Comparison of ENCODE assay signal across 8 cellular contexts in the genomic region with DNA sequence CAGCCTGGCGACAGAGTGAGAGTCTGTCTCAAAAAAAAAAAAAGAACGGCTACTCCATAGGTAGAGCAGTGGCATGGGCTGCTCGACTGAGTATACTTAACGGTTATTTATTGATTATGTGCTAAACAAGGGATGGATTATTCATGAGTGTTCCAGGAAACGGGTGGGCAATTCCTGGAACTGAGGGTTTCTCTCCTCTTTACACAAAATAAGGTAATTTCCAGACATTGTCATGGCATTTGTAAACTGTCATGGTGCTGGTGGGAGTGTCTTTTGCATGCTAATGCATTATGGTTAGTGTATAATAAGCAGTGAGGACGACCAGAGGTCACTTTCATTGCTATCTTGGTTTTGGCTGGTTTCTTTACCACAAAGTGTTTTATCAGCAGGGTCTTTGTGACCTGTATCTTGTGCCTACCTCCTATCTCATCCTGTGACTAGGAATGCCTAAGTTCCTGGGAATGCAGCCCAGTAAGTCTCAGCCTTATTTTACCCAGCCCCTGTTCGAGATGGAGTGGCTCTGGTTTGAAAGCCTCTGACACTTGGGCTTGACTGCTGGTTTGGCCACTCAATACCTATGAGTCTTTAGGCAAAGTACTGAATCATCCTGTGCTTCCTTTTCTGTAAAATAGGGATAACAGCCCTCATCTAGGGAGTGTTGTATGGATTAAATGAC. TPM values are rescaled to one million over a fixed set of nuclear protein-coding genes. Genes with fewer than 3 reads are reported as not detected.
DNase-seq lines count a peak whose midpoint lies in the region; ATAC-seq, FAIRE-seq and TF ChIP-seq lines count a peak whose summit lies in the region.

No MANE protein-coding gene starts in this region.

- no peak overlapping the region for H3K27ac ChIP-seq in H1 (ENCODE audit: low read depth, low read length)

- WGBS in H1 (ENCODE audit: extremely low coverage in 1 of 2, insufficient coverage in 1 of 2, insufficient read length in 1 of 2, insufficient replicate concordance in 2 of 2, low coverage in 1 of 2, low lambda C conversion rate in 2 of 2, missing lambda C conversion rate in 1 of 2), 2 experiments = 69% methylated on average over 6 of the region's 7 CpGs; no CpG with 5 or more reads in 1 of the 2 experiments

- H3K23ac ChIP-seq in H1 (ENCODE audit: insufficient read length) = no peak overlapping the region

- peaks cover 0 to 15% of the 10 kb centered on the region in 2 experiments; a peak in 1 of 4 replicates for H3K79me2 ChIP-seq in H1 (ENCODE audit: control insufficient read depth in 1 of 2, insufficient read depth in 2 of 2, low read length in 2 of 2)

- H2BK120ac ChIP-seq in H1 (replicated peaks; ENCODE audit: low read depth, low read length) = peak overlapping the region; percentile 12

- H3K27me3 ChIP-seq in GM06990 (replicated peaks; ENCODE audit: control insufficient read depth, insufficient read depth, low read length) = no peaks in the 10 kb centered on the region
- no peaks in the 10 kb centered on the region for H3K27me3 ChIP-seq in H1 (replicated peaks in 1 of 4; ENCODE audit: control insufficient read depth in 3 of 4, extremely low read depth in 1 of 4, insufficient read depth in 3 of 4, low read length in 3 of 4)

- TF ChIP-seq POLR2A in H1 (IDR thresholded peaks at IDR 0.05; ENCODE audit: control extremely low read depth in 1 of 2, low read depth in 2 of 2, low read length in 2 of 2) = no peak

- no peaks in the 10 kb centered on the region for H3K9me3 ChIP-seq in H1 (ENCODE audit: insufficient read depth in 2 of 2, low read depth in 1 of 2, low read length in 1 of 2)

- H3K56ac ChIP-seq in H1 (replicated peaks; ENCODE audit: insufficient read length, low read depth, low read length) = no peak overlapping the region

- peak overlapping the region; percentile 68 for H4K91ac ChIP-seq in H1 (replicated peaks; ENCODE audit: insufficient read length, low read length)

- no peak overlapping the region for H2AFZ ChIP-seq in H1 (ENCODE audit: low read length)

- H2AK5ac ChIP-seq in H1 (ENCODE audit: low read depth, low read length) = peak overlapping the region; percentile 84; the same call in 1 of the 2 replicates

- peak overlapping the region; percentile 65 for H3K18ac ChIP-seq in H1 (ENCODE audit: extremely low read depth, low read length)

- H3K9ac ChIP-seq in H1 (replicated peaks in 1 of 4; ENCODE audit: extremely low read depth in 1 of 4, low read depth in 3 of 4, low read length in 3 of 4) = no peak overlapping the region

- TF ChIP-seq EP300 in H1 (IDR thresholded peaks at IDR 0.05; ENCODE audit: borderline replicate concordance in 1 of 2, low read depth in 2 of 2, low read length in 2 of 2) = no peak

- no peak for FAIRE-seq in H1 (lab: Jason Lieb, UNC)

- no peak for DNase-seq in GM06990 (ENCODE audit: extremely low read depth, insufficient read length)
- DNase-seq in activated CD4-positive, alpha-beta T cell treated with anti-CD3 and anti-CD28 coated beads for 48 hours = peak; percentile 61
- no peak for DNase-seq in H1 (ENCODE audit: low read depth in 1 of 2, low spot score in 2 of 2)
- peak; percentile 46 to 48 for DNase-seq in stimulated activated CD4-positive, alpha-beta T cell treated with anti-CD3 and anti-CD28 coated beads, Interleukin-2, amount 100 ng/mL, for 24 hours
- no peak for DNase-seq in NCI-H1092 treated with DMSO at 0.1 percent for 48 hours (lab: John Stamatoyannopoulos, UW)
- no peak for DNase-seq in SIG-M5 (lab: John Stamatoyannopoulos, UW)
- no peak for DNase-seq in GDM1 (lab: John Stamatoyannopoulos, UW)

- no peak for TF ChIP-seq CTCF in GM06990 (IDR thresholded peaks at IDR 0.05; ENCODE audit: insufficient read depth, low read length, poor library complexity, severe bottlenecking)
- no peak for TF ChIP-seq CTCF in H1 (IDR thresholded peaks at IDR 0.05; ENCODE audit: control extremely low read depth in 1 of 3, insufficient read depth in 1 of 3, low read depth in 1 of 3, low read length in 3 of 3)

- peak overlapping the region; percentile 49 for H2BK20ac ChIP-seq in H1 (ENCODE audit: low read length)

- H2BK12ac ChIP-seq in H1 (ENCODE audit: low read depth, low read length) = peak overlapping the region; percentile 68; the same call in 1 of the 2 replicates

- peak overlapping the region; percentile 22 to 23; a peak in 3 of 4 replicates for H3K4me2 ChIP-seq in H1 (ENCODE audit: insufficient read depth in 1 of 2, low read depth in 2 of 2, low read length in 2 of 2)

- H3K4me1 ChIP-seq in H1 (replicated peaks in 1 of 4; ENCODE audit: control insufficient read depth in 3 of 4, insufficient read depth in 4 of 4, low read length in 3 of 4) = peaks cover 12 to 32% (median 19%) of the 10 kb centered on the region in 4 experiments

- H4K5ac ChIP-seq in H1 (ENCODE audit: insufficient read length, low read depth, low read length) = peak overlapping the region; percentile 1

- H3K36me3 ChIP-seq in GM06990 (ENCODE audit: control insufficient read depth, insufficient read depth, low read length) (peaks cover 4% of the 10 kb centered on the region), H1 (ENCODE audit: control insufficient read depth in 2 of 4, insufficient read depth in 4 of 4, low read length in 3 of 4) (peaks cover 0 to 7% (median 0%) of the 10 kb centered on the region in 4 experiments; a peak in 1 of 8 replicates)

- H3K14ac ChIP-seq in H1 (ENCODE audit: insufficient read length) = no peak overlapping the region

- H2BK5ac ChIP-seq in H1 (ENCODE audit: low read depth, low read length) = peak overlapping the region; percentile 86; the same call in 1 of the 2 replicates

- H3K4ac ChIP-seq in H1 (replicated peaks; ENCODE audit: insufficient read length, low read depth, low read length) = no peak overlapping the region

- H4K20me1 ChIP-seq in H1 (replicated peaks in 1 of 2; ENCODE audit: control insufficient read depth in 1 of 2, insufficient read depth in 2 of 2, low read length in 2 of 2) = no peaks in the 10 kb centered on the region

- H2BK15ac ChIP-seq in H1 (ENCODE audit: low read length) = no peak overlapping the region

- ATAC-seq in GM19463 (IDR thresholded peaks at IDR 0.05; ENCODE audit: unreplicated experiment) = no peak

- H3K79me1 ChIP-seq in H1 (ENCODE audit: low read depth, low read length) = no peaks in the 10 kb centered on the region

- H4K8ac ChIP-seq in H1 (ENCODE audit: extremely low read depth, insufficient read depth, low read length) = no peak overlapping the region

- CTCF ChIA-PET in H1 (lab: Charles Lee; ENCODE audit: partially characterized antibody) = interaction anchor here (1.0 kb wide), 1 partner anchor 135 kb away, joined by 3 read pairs; no protein-coding TSS in a partner anchor

- TF ChIP-seq RAD21 in H1 (IDR thresholded peaks at IDR 0.05 in 1 of 2, conservative IDR thresholded peaks at IDR 0.05 in 1 of 2; ENCODE audit: low read depth in 2 of 2, low read length in 2 of 2) = no peak

- H3K23me2 ChIP-seq in H1 (ENCODE audit: low read depth, low read length) = peaks cover 2% of the 10 kb centered on the region; the same call in 1 of the 2 replicates

- POLR2A ChIA-PET in H1 (lab: Charles Lee; ENCODE audit: partially characterized antibody) = interaction anchor here (0.7 to 1.1 kb wide), 2 partner anchors 65 to 75 kb away, joined by 3 read pairs; no protein-coding TSS in a partner anchor

- H3K4me3 ChIP-seq in GM06990 (replicated peaks; ENCODE audit: low read depth, low read length) = peak overlapping the region; percentile 32; the same call in 1 of the 2 replicates
- H3K4me3 ChIP-seq in H1 (ENCODE audit: extremely low read depth in 1 of 4, insufficient read depth in 2 of 4, low read depth in 3 of 4, low read length in 4 of 4) = 0 out of 8 replicates have a peak overlapping the region, but pooled peaks of 1 of the 4 experiments have one; percentile 38

TF ChIP-seq in H1, 55 proteins besides CTCF, POLR2A, EP300 and RAD21 (continues in another document):
- no peak for TF ChIP-seq CEBPB (IDR thresholded peaks at IDR 0.05; ENCODE audit: low read depth, low read length)
- TF ChIP-seq, protein P1, sequence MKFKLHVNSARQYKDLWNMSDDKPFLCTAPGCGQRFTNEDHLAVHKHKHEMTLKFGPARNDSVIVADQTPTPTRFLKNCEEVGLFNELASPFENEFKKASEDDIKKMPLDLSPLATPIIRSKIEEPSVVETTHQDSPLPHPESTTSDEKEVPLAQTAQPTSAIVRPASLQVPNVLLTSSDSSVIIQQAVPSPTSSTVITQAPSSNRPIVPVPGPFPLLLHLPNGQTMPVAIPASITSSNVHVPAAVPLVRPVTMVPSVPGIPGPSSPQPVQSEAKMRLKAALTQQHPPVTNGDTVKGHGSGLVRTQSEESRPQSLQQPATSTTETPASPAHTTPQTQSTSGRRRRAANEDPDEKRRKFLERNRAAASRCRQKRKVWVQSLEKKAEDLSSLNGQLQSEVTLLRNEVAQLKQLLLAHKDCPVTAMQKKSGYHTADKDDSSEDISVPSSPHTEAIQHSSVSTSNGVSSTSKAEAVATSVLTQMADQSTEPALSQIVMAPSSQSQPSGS (IDR thresholded peaks at IDR 0.05; ENCODE audit: low read length) = no peak
- TF ChIP-seq BCL11A (IDR thresholded peaks at IDR 0.05; ENCODE audit: low read depth in 2 of 2, low read length in 2 of 2) = no peak
- no peak for TF ChIP-seq POLR2AphosphoS5 (IDR thresholded peaks at IDR 0.05; ENCODE audit: low read depth, low read length)
- TF ChIP-seq, protein P2, sequence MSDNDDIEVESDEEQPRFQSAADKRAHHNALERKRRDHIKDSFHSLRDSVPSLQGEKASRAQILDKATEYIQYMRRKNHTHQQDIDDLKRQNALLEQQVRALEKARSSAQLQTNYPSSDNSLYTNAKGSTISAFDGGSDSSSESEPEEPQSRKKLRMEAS (IDR thresholded peaks at IDR 0.05) = no peak

RNA-seq across cellular contexts. Expression of a gene that starts 3.2 kb away (rescaled TPM):
- total RNA-seq in H1 (2021; fragmentation: NEBNext Ultra II Directional; extraction: Animal tissue kit (Norgen Biotek cat#: 25700)) = 27.7 and 31.8 TPM in 2 replicates
- 24.6 and 24.9 TPM in 2 replicates for polyA plus RNA-seq in H1 (2011; rRNA removed)
- 32.1 TPM for polyA plus RNA-seq in H1 (2011; cell fraction: cytosol; rRNA removed)
- 84.2 TPM for polyA plus RNA-seq in H1 (2011; cell fraction: nucleus; rRNA removed)
- 24.5 to 36.7 TPM (median 30.5 TPM) in 4 replicates for polyA plus RNA-seq in H1 (2012, experiment 1 of 2)
- 22.5 TPM for polyA plus RNA-seq in H1 (2012, experiment 2 of 2)
- 28.4 TPM for polyA plus RNA-seq in H1 (2013, experiment 1 of 2)
- 25.3 TPM for polyA plus RNA-seq in H1 (2013, experiment 2 of 2)
- polyA minus RNA-seq in H1 (2011; rRNA and poly(A)+ RNA removed) = 51.0 and 58.0 TPM in 2 replicates
- 31.0 TPM for polyA minus RNA-seq in H1 (2011; cell fraction: cytosol; rRNA and poly(A)+ RNA removed)
- 60.7 TPM for polyA minus RNA-seq in H1 (2011; cell fraction: nucleus; rRNA and poly(A)+ RNA removed)

RNA-seq across cellular contexts. Expression of a gene that starts 56.6 kb away (rescaled TPM):
- total RNA-seq in H1 (2021; fragmentation: NEBNext Ultra II Directional; extraction: Animal tissue kit (Norgen Biotek cat#: 25700)) = 3.1 and 3.2 TPM in 2 replicates
- 0.85 and 0.93 TPM in 2 replicates for polyA plus RNA-seq in H1 (2011; rRNA removed)
- 1.4 TPM for polyA plus RNA-seq in H1 (2011; cell fraction: cytosol; rRNA removed)
- polyA plus RNA-seq in H1 (2011; cell fraction: nucleus; rRNA removed) = 1.3 TPM
- polyA plus RNA-seq in H1 (2012, experiment 1 of 2) = 1.2 to 2.0 TPM (median 1.4 TPM) in 4 replicates
- 0.10 TPM for polyA plus RNA-seq in H1 (2012, experiment 2 of 2)
- 1.9 TPM for polyA plus RNA-seq in H1 (2013, experiment 1 of 2)
- 1.5 TPM for polyA plus RNA-seq in H1 (2013, experiment 2 of 2)
- 2.7 TPM in 2 replicates for polyA minus RNA-seq in H1 (2011; rRNA and poly(A)+ RNA removed)
- polyA minus RNA-seq in H1 (2011; cell fraction: cytosol; rRNA and poly(A)+ RNA removed) = 1.8 TPM
- polyA minus RNA-seq in H1 (2011; cell fraction: nucleus; rRNA and poly(A)+ RNA removed) = 4.1 TPM

Comparison
In these comparisons a context has a peak if more than half of its experiments do, and no peak if none do; other contexts are left out.
1. DNase-seq: peak in activated CD4-positive, alpha-beta T cell treated with anti-CD3 and anti-CD28 coated beads for 48 hours (single experiment) and stimulated activated CD4-positive, alpha-beta T cell treated with anti-CD3 and anti-CD28 coated beads, Interleukin-2, amount 100 ng/mL, for 24 hours (2 of 2); none in GM06990 (single experiment), H1 (0 of 2), NCI-H1092 treated with DMSO at 0.1 percent for 48 hours (single experiment), SIG-M5 (single experiment) and GDM1 (single experiment).